Comparison of ENCODE assay signal across 1 cellular context in genomic region chr19:16198363-16198636, GRCh38.
TF ChIP-seq lines count a peak whose summit lies in the region.

No MANE protein-coding gene starts in this region.

TF ChIP-seq in HEK293, 187 proteins besides CTCF, POLR2A, EP300 and RAD21 (continued from another document):
- TF ChIP-seq ZNF701 (tag by site-specific recombination; IDR thresholded peaks at IDR 0.05), result no peak
- TF ChIP-seq ZNF362 (tag by site-specific recombination; IDR thresholded peaks at IDR 0.05), result no peak
- no peak for TF ChIP-seq ZNF626 (tag by site-specific recombination; IDR thresholded peaks at IDR 0.05)
- no peak for TF ChIP-seq ZNF140 (tag by site-specific recombination; IDR thresholded peaks at IDR 0.05)
- no peak for TF ChIP-seq ZNF449 (tag by site-specific recombination; IDR thresholded peaks at IDR 0.05)
